ENCODE assay signal across 8 cellular contexts in genomic region chr11:74019860-74020259, GRCh38. TPM values are rescaled to one million over a fixed set of nuclear protein-coding genes. Genes with fewer than 3 reads are reported as not detected.
DNase-seq lines count a peak whose midpoint lies in the region; TF ChIP-seq lines count a peak whose summit lies in the region.

No MANE protein-coding gene starts in this region.

- peaks cover 1% of the 10 kb centered on the region for H3K27me3 Mint-ChIP-seq in glutamatergic neuron (ENCODE audit: unreplicated experiment)

- peaks cover 7% of the 10 kb centered on the region for H3K36me3 Mint-ChIP-seq in glutamatergic neuron (ENCODE audit: unreplicated experiment)

- no peaks in the 10 kb centered on the region for H3K9me3 Mint-ChIP-seq in glutamatergic neuron (ENCODE audit: unreplicated experiment)

- no peak overlapping the region for H3K4me3 Mint-ChIP-seq in glutamatergic neuron (ENCODE audit: unreplicated experiment)

- H3K27ac Mint-ChIP-seq in glutamatergic neuron (ENCODE audit: unreplicated experiment) = no peak overlapping the region

- no peaks in the 10 kb centered on the region for H3K4me1 Mint-ChIP-seq in glutamatergic neuron (ENCODE audit: low read depth, unreplicated experiment)

- no peak overlapping the region for H3K4me3 ChIP-seq in epithelial cell of esophagus (ENCODE audit: low read length)

- DNase-seq in Daoy (ENCODE audit: low read depth) (peak; percentile 39), epithelial cell of esophagus (ENCODE audit: low read depth) (peak; percentile 75), glutamatergic neuron (no peak), LoVo (ENCODE audit: low spot score) (no peak), SW480 (ENCODE audit: low spot score) (no peak), NCI-H2107 (lab: John Stamatoyannopoulos, UW) (no peak)
- peak; percentile 38 to 51 for DNase-seq in activated CD4-positive, alpha-beta T cell treated with anti-CD3 and anti-CD28 coated beads, Interleukin-2, amount 50 U/mL, for 24 hours (ENCODE audit: low read depth in 1 of 2, low spot score in 1 of 2)
- DNase-seq in stimulated activated CD4-positive, alpha-beta T cell treated with anti-CD3 and anti-CD28 coated beads, Interleukin-4, amount 100 ng/mL, for 24 hours = peak; percentile 79

- TF ChIP-seq CTCF in epithelial cell of esophagus (IDR thresholded peaks at IDR 0.05; ENCODE audit: insufficient read depth, low read depth, low read length, missing control alignments) = no peak
- TF ChIP-seq CTCF in glutamatergic neuron (IDR thresholded peaks at IDR 0.05; ENCODE audit: partially characterized antibody, unreplicated experiment) = no peak

RNA-seq across cellular contexts. Expression of gene UCP3, which starts 11.0 kb away (rescaled TPM):
- total RNA-seq in Daoy (2014; rRNA removed; shearing (Covaris generic)) = 2.0 and 9.0 TPM in 2 replicates
- total RNA-seq in glutamatergic neuron (ENCODE audit: unreplicated experiment) = 7.6 TPM

RNA-seq across cellular contexts. Expression of gene UCP2, which starts 37.2 kb away (rescaled TPM):
- total RNA-seq in Daoy (2014; rRNA removed; shearing (Covaris generic)) = 13.7 and 27.2 TPM in 2 replicates
- total RNA-seq in glutamatergic neuron (ENCODE audit: unreplicated experiment) = 91.1 TPM

Comparison
In these comparisons a context has a peak if more than half of its experiments do, and no peak if none do; other contexts are left out.
1. DNase-seq: peak in Daoy (single experiment), activated CD4-positive, alpha-beta T cell treated with anti-CD3 and anti-CD28 coated beads, Interleukin-2, amount 50 U/mL, for 24 hours (2 of 2), epithelial cell of esophagus (single experiment) and stimulated activated CD4-positive, alpha-beta T cell treated with anti-CD3 and anti-CD28 coated beads, Interleukin-4, amount 100 ng/mL, for 24 hours (single experiment); none in glutamatergic neuron (single experiment), LoVo (single experiment), SW480 (single experiment) and NCI-H2107 (single experiment).